In the genomic region with DNA sequence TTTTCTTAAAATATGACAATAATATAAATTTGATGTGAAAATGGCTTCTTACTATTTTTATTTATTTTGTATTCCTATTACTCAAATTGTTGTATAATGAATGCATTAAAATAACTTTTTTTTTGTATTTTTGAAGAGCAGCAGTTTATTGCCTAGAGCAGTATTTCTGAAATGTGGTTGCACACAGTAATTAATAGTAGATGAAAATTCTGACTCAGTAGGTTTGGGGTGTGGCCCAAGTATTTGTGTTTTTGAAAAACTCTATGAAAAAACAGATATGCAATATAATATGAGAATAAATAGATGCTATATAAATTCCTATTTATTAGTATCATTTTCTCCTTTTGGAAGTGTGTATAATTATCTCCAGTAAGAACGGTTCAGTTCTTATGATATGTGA, we compare ENCODE assay signal across 19 cellular contexts.
"Had no signal": no experiment of that assay in that cellular context is flagged by ENCODE, and none has a peak within 500 bp of the region (broad histone marks: within the 10 kb centered on the region; RNA-seq: fewer than 3 reads in every experiment).

No MANE protein-coding gene starts in this region.

- ATAC-seq: activated CD4-positive, CD25-positive, alpha-beta regulatory T cell treated with anti-CD3 and anti-CD28 coated beads, Interleukin-2, amount 50 U/mL, for 24 hours; activated CD8-positive, alpha-beta T cell treated with anti-CD3 and anti-CD28 coated beads for 36 hours; activated naive CD4-positive, alpha-beta T cell treated with anti-CD3 and anti-CD28 coated beads, Interleukin-2, amount 50 U/mL, for 72 hours; activated naive CD8-positive, alpha-beta T cell treated with anti-CD3 and anti-CD28 coated beads, Interleukin-2, amount 50 U/mL, for 24 hours; K562 had no signal

- H3K27ac ChIP-seq: ascending aorta, SJSA1 had no signal

- FAIRE-seq: K562 had no signal

- H3K36me3 ChIP-seq: ascending aorta, SJSA1 had no signal

- H3K9me3 ChIP-seq: ascending aorta, SJSA1 had no signal

- H3K27me3 ChIP-seq: ascending aorta, SJSA1 had no signal

- H3K4me1 ChIP-seq: ascending aorta, SJSA1 had no signal

- DNase-seq: activated CD4-positive, alpha-beta T cell treated with anti-CD3 and anti-CD28 coated beads for 4 hours; activated CD8-positive, alpha-beta memory T cell treated with anti-CD3 and anti-CD28 coated beads, Interleukin-2, amount 50 U/mL, for 48 hours; activated CD8-positive, alpha-beta T cell treated with anti-CD3 and anti-CD28 coated beads for 36 hours; activated naive CD4-positive, alpha-beta T cell treated with Interleukin-2 at 50 U/mL for 16 hours; activated naive CD8-positive, alpha-beta T cell treated with anti-CD3 and anti-CD28 coated beads, Interleukin-2, amount 50 U/mL, for 24 hours; activated T-cell treated with anti-CD3 and anti-CD28 coated beads, Interleukin-2, amount 50 U/mL, for 1 hour; amniotic stem cell; Karpas-422; NCI-H146; NCI-H187 treated with DMSO at 0.1 percent for 48 hours; NCI-H2081 treated with DMSO at 0.1 percent for 48 hours; NCI-H446; NCI-H524; Right ventricle myocardium superior had no signal

- H3K4me3 ChIP-seq: ascending aorta, K562, SJSA1 had no signal
